1 cellular context compared by ENCODE assay signal in the genomic region with DNA sequence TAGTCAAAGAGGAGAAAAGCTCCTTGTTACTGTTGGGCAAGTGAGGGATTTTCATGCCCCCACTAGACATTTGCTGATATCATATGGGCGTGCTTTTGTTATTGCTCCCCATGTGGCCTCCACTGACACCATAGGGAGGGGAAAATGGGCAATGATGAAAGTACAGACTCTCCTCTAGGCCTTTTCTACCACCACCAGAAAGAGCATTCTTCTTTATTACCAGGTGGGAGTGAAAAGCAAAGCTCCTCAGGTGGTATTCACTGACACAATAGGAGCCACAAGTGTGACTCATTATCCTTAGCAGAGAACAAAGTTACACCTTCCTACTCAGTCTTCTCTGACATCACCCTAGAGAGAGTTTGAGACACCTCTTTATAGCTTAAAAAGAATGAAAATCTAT.
TF ChIP-seq lines count a peak whose summit lies in the region.

No MANE protein-coding gene starts in this region.

TF ChIP-seq in H1, 55 proteins besides CTCF, POLR2A, EP300 and RAD21:
- peak; percentile 37; the same call in 1 of the 2 replicates for TF ChIP-seq CREB1 (IDR thresholded peaks at IDR 0.05)
- TF ChIP-seq CHD7 (IDR thresholded peaks at IDR 0.05; ENCODE audit: insufficient replicate concordance, low read length), result peak; percentile 75
- peak; percentile 64 for TF ChIP-seq NANOG (IDR thresholded peaks at IDR 0.05; ENCODE audit: insufficient read depth, low read depth, low read length, poor library complexity, severe bottlenecking)
- peak; percentile 38; the same call in 1 of the 2 replicates for TF ChIP-seq SP1 (IDR thresholded peaks at IDR 0.05; ENCODE audit: low read depth, low read length)
- TF ChIP-seq YY1 (IDR thresholded peaks at IDR 0.05; ENCODE audit: low read depth, low read length), result 0 out of 2 replicates have a peak, but pooled peaks have one; percentile 34
- TF ChIP-seq, protein P1, sequence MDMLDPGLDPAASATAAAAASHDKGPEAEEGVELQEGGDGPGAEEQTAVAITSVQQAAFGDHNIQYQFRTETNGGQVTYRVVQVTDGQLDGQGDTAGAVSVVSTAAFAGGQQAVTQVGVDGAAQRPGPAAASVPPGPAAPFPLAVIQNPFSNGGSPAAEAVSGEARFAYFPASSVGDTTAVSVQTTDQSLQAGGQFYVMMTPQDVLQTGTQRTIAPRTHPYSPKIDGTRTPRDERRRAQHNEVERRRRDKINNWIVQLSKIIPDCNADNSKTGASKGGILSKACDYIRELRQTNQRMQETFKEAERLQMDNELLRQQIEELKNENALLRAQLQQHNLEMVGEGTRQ (IDR thresholded peaks at IDR 0.05; ENCODE audit: low read length), result no peak
- TF ChIP-seq JUND (IDR thresholded peaks at IDR 0.05; ENCODE audit: low read length), result peak; percentile 93
- no peak for TF ChIP-seq HDAC6 (IDR thresholded peaks at IDR 0.05; ENCODE audit: low read depth, low read length)
- TF ChIP-seq CEBPB (IDR thresholded peaks at IDR 0.05; ENCODE audit: low read depth, low read length), result peak; percentile 30; the same call in 1 of the 2 replicates
- no peak for TF ChIP-seq BRCA1 (IDR thresholded peaks at IDR 0.05; ENCODE audit: low read depth, low read length)
- TF ChIP-seq, protein P2, sequence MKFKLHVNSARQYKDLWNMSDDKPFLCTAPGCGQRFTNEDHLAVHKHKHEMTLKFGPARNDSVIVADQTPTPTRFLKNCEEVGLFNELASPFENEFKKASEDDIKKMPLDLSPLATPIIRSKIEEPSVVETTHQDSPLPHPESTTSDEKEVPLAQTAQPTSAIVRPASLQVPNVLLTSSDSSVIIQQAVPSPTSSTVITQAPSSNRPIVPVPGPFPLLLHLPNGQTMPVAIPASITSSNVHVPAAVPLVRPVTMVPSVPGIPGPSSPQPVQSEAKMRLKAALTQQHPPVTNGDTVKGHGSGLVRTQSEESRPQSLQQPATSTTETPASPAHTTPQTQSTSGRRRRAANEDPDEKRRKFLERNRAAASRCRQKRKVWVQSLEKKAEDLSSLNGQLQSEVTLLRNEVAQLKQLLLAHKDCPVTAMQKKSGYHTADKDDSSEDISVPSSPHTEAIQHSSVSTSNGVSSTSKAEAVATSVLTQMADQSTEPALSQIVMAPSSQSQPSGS (IDR thresholded peaks at IDR 0.05; ENCODE audit: low read length), result peak; percentile 45; the same call in 1 of the 2 replicates
- no peak for TF ChIP-seq CHD2 (IDR thresholded peaks at IDR 0.05; ENCODE audit: low read length)
- TF ChIP-seq HDAC2 (IDR thresholded peaks at IDR 0.05; ENCODE audit: borderline replicate concordance in 1 of 2, low read depth in 2 of 2, low read length in 2 of 2), result peak; percentile 90 to 92; a peak in 3 of 4 replicates
- TF ChIP-seq JUN (IDR thresholded peaks at IDR 0.05; ENCODE audit: low read depth, low read length), result peak; percentile 60; the same call in 1 of the 2 replicates
